8 cellular contexts compared by ENCODE assay signal in genomic region chr6:79234150-79235022, GRCh38. TPM values are rescaled to one million over a fixed set of nuclear protein-coding genes. Genes with fewer than 3 reads are reported as not detected.
A peak's percentile ranks its signal among the peaks of the same experiment; 100 is the strongest.
DNase-seq lines count a peak whose midpoint lies in the region; TF ChIP-seq lines count a peak whose summit lies in the region.

HMGN3 (minus strand) TSS chr6:79234682.

- no peak for TF ChIP-seq CTCF in fibroblast of the aortic adventitia (IDR thresholded peaks at IDR 0.05; ENCODE audit: insufficient read depth, low read length)
- no peak for TF ChIP-seq CTCF in nephron (IDR thresholded peaks at IDR 0.05; ENCODE audit: unreplicated experiment in 3 of 3)

- H3K27me3 Mint-ChIP-seq in nephron (ENCODE audit: low read depth), result no peaks in the 10 kb centered on the region
- no peaks in the 10 kb centered on the region for H3K27me3 Mint-ChIP-seq in stimulated activated naive CD8-positive, alpha-beta T cell treated with anti-CD3 and anti-CD28 coated beads, Interleukin-15, Interleukin-2, amounts not matched to agents 100 ng/mL and 50 ng/mL, for 24 hours

- H3K4me3 ChIP-seq in fibroblast of the aortic adventitia (ENCODE audit: low read depth, low read length), result peak within 1 kb of the TSS; percentile 84

- peak within 1 kb of the TSS; percentile 87 to 96 (median 95) for H3K27ac Mint-ChIP-seq in nephron
- peak within 1 kb of the TSS; percentile 92 for H3K27ac Mint-ChIP-seq in stimulated activated naive CD8-positive, alpha-beta T cell treated with anti-CD3 and anti-CD28 coated beads, Interleukin-15, Interleukin-2, amounts not matched to agents 100 ng/mL and 50 ng/mL, for 24 hours

- H3K9me3 Mint-ChIP-seq in nephron, result no peaks in the 10 kb centered on the region
- H3K9me3 Mint-ChIP-seq in stimulated activated naive CD8-positive, alpha-beta T cell treated with anti-CD3 and anti-CD28 coated beads, Interleukin-15, Interleukin-2, amounts not matched to agents 100 ng/mL and 50 ng/mL, for 24 hours, result no peaks in the 10 kb centered on the region

- H3K4me1 Mint-ChIP-seq in nephron, result peaks cover 7% of the 10 kb centered on the region
- peaks cover 31% of the 10 kb centered on the region for H3K4me1 Mint-ChIP-seq in stimulated activated naive CD8-positive, alpha-beta T cell treated with anti-CD3 and anti-CD28 coated beads, Interleukin-15, Interleukin-2, amounts not matched to agents 100 ng/mL and 50 ng/mL, for 24 hours (ENCODE audit: low read depth)

- H3K4me3 Mint-ChIP-seq in nephron, result peak within 1 kb of the TSS; percentile 89 to 95 (median 94)
- peak within 1 kb of the TSS; percentile 96 for H3K4me3 Mint-ChIP-seq in stimulated activated naive CD8-positive, alpha-beta T cell treated with anti-CD3 and anti-CD28 coated beads, Interleukin-15, Interleukin-2, amounts not matched to agents 100 ng/mL and 50 ng/mL, for 24 hours

- H3K36me3 Mint-ChIP-seq in nephron (ENCODE audit: low read depth), result peaks cover 13% of the 10 kb centered on the region
- peaks cover 3% of the 10 kb centered on the region for H3K36me3 Mint-ChIP-seq in stimulated activated naive CD8-positive, alpha-beta T cell treated with anti-CD3 and anti-CD28 coated beads, Interleukin-15, Interleukin-2, amounts not matched to agents 100 ng/mL and 50 ng/mL, for 24 hours (ENCODE audit: low read depth)

- DNase-seq in EL (peak; percentile 92), H4 (ENCODE audit: low spot score) (peak; percentile 87), LoVo (ENCODE audit: low spot score) (peak; percentile 86), SHP77 treated with DMSO at 0.1 percent for 48 hours (lab: John Stamatoyannopoulos, UW) (peak; percentile 94), fibroblast of the aortic adventitia (ENCODE audit: low read depth) (peak; percentile 92)
- peak; percentile 97 for DNase-seq in activated effector memory CD4-positive, alpha-beta T cell treated with anti-CD3 and anti-CD28 coated beads, Interleukin-2, amount 50 U/mL, for 16 hours

RNA-seq across cellular contexts. Expression of gene HMGN3, which starts in this region (rescaled TPM):
- total RNA-seq in H4 (2014; rRNA removed; shearing (Covaris generic)), result 150 and 172 TPM in 2 replicates
- total RNA-seq in fibroblast of the aortic adventitia (ENCODE audit: low replicate concordance), result 42.3 and 74.4 TPM in 2 replicates

Comparison
In these comparisons a context has a peak if more than half of its experiments do, and no peak if none do; other contexts are left out.
1. Peak in every context shown above with its lines: DNase-seq and H3K4me3 ChIP-seq.